Comparison of ENCODE assay signal across 8 cellular contexts in genomic region chr7:6614941-6615737, GRCh38. TPM values are rescaled to one million over a fixed set of nuclear protein-coding genes. Genes with fewer than 3 reads are reported as not detected.
A peak's percentile ranks its signal among the peaks of the same experiment; 100 is the strongest.
DNase-seq lines count a peak whose midpoint lies in the region; ATAC-seq lines count a peak whose summit lies in the region.

ZNF853 (plus strand) TSS chr7:6615610; CDS start chr7:6616175, 565 bp downstream.

- DNase-seq in T-helper 1 cell (no peak), hypothalamus (lab: John Stamatoyannopoulos, UW) (peak in 26 of 51 donors; percentile 3 to 65 (median 25))
- DNase-seq in activated naive CD8-positive, alpha-beta T cell treated with anti-CD3 and anti-CD28 coated beads, Interleukin-2, amount 50 U/mL, for 24 hours, result no peak
- no peak for DNase-seq in activated effector memory CD4-positive, alpha-beta T cell treated with anti-CD3 and anti-CD28 coated beads, Interleukin-2, amount 50 U/mL, for 16 hours

- ATAC-seq in activated naive CD8-positive, alpha-beta T cell treated with anti-CD3 and anti-CD28 coated beads, Interleukin-2, amount 50 U/mL, for 24 hours, result peak; percentile 44
- ATAC-seq in GM19452 (IDR thresholded peaks at IDR 0.05; ENCODE audit: unreplicated experiment) (no peak), GM21737 (IDR thresholded peaks at IDR 0.05; ENCODE audit: unreplicated experiment) (no peak)

- peak within 1 kb of the TSS; percentile 61 to 78 (median 69) for H3K4me3 ChIP-seq in skeletal muscle tissue (ENCODE audit: low read length in 3 of 3)

- H3K27ac ChIP-seq in skeletal muscle tissue (ENCODE audit: low read depth, low read length), result no peak within 1 kb of the TSS

- H3K36me3 Mint-ChIP-seq in T-helper 1 cell treated with Interleukin-12 subunit alpha and Interleukin-12 subunit beta and Interleukin-4 antibody, amounts not matched to agents 30 μg/mL and 1 μg/mL, for 36 hours (ENCODE audit: low read depth), result peaks cover 4% of the 10 kb centered on the region
- H3K36me3 Mint-ChIP-seq in activated naive CD8-positive, alpha-beta T cell treated with anti-CD3 and anti-CD28 coated beads, Interleukin-2, amount 50 U/mL, for 24 hours (ENCODE audit: low read depth), result no peaks in the 10 kb centered on the region

- no peak within 1 kb of the TSS for H3K27ac Mint-ChIP-seq in T-helper 1 cell treated with Interleukin-12 subunit alpha and Interleukin-12 subunit beta and Interleukin-4 antibody, amounts not matched to agents 30 μg/mL and 1 μg/mL, for 36 hours
- H3K27ac Mint-ChIP-seq in activated naive CD8-positive, alpha-beta T cell treated with anti-CD3 and anti-CD28 coated beads, Interleukin-2, amount 50 U/mL, for 24 hours, result peak within 1 kb of the TSS; percentile 60

- no peaks in the 10 kb centered on the region for H3K4me1 Mint-ChIP-seq in T-helper 1 cell treated with Interleukin-12 subunit alpha and Interleukin-12 subunit beta and Interleukin-4 antibody, amounts not matched to agents 30 μg/mL and 1 μg/mL, for 36 hours (ENCODE audit: low read depth)
- peaks cover 25% of the 10 kb centered on the region for H3K4me1 Mint-ChIP-seq in activated naive CD8-positive, alpha-beta T cell treated with anti-CD3 and anti-CD28 coated beads, Interleukin-2, amount 50 U/mL, for 24 hours

- peaks cover 0 to 3% (median 0%) of the 10 kb centered on the region in 3 donors for H3K27me3 ChIP-seq in skeletal muscle tissue (ENCODE audit: control insufficient read depth in 3 of 3, insufficient read depth in 3 of 3, low read length in 3 of 3)

- H3K4me3 Mint-ChIP-seq in T-helper 1 cell treated with Interleukin-12 subunit alpha and Interleukin-12 subunit beta and Interleukin-4 antibody, amounts not matched to agents 30 μg/mL and 1 μg/mL, for 36 hours, result peak within 1 kb of the TSS; percentile 63
- peak within 1 kb of the TSS; percentile 79 for H3K4me3 Mint-ChIP-seq in activated naive CD8-positive, alpha-beta T cell treated with anti-CD3 and anti-CD28 coated beads, Interleukin-2, amount 50 U/mL, for 24 hours

- H3K27me3 Mint-ChIP-seq in T-helper 1 cell treated with Interleukin-12 subunit alpha and Interleukin-12 subunit beta and Interleukin-4 antibody, amounts not matched to agents 30 μg/mL and 1 μg/mL, for 36 hours (ENCODE audit: low read depth), result peaks cover 35% of the 10 kb centered on the region
- H3K27me3 Mint-ChIP-seq in activated naive CD8-positive, alpha-beta T cell treated with anti-CD3 and anti-CD28 coated beads, Interleukin-2, amount 50 U/mL, for 24 hours, result peaks cover 3% of the 10 kb centered on the region

- peak within 1 kb of the TSS; percentile 66 to 82 (median 69) for H3K9ac ChIP-seq in skeletal muscle tissue (ENCODE audit: low read depth in 1 of 3, low read length in 3 of 3)

- H3K9me3 Mint-ChIP-seq in T-helper 1 cell treated with Interleukin-12 subunit alpha and Interleukin-12 subunit beta and Interleukin-4 antibody, amounts not matched to agents 30 μg/mL and 1 μg/mL, for 36 hours, result no peaks in the 10 kb centered on the region
- H3K9me3 Mint-ChIP-seq in activated naive CD8-positive, alpha-beta T cell treated with anti-CD3 and anti-CD28 coated beads, Interleukin-2, amount 50 U/mL, for 24 hours, result no peaks in the 10 kb centered on the region

- no peaks in the 10 kb centered on the region for H3K9me3 ChIP-seq in skeletal muscle tissue (ENCODE audit: control insufficient read depth in 3 of 3, low read length in 3 of 3)

- H3K4me1 ChIP-seq in skeletal muscle tissue (ENCODE audit: control insufficient read depth in 3 of 3, insufficient read depth in 3 of 3, low read length in 3 of 3), result peaks cover 3 to 13% (median 10%) of the 10 kb centered on the region in 3 donors

- H3K36me3 ChIP-seq in skeletal muscle tissue (ENCODE audit: control insufficient read depth in 3 of 3, insufficient read depth in 3 of 3, low read length in 3 of 3), result peaks cover 0 to 3% (median 3%) of the 10 kb centered on the region in 3 donors

RNA-seq across cellular contexts. Expression of gene ZNF853, which starts in this region (rescaled TPM):
- total RNA-seq in skeletal muscle tissue, result 12.0 TPM

Comparison
In these comparisons a context has a peak if more than half of its experiments do, and no peak if none do; other contexts are left out.
1. DNase-seq: peak in hypothalamus (26 of 51); none in T-helper 1 cell (0 of 5), activated naive CD8-positive, alpha-beta T cell treated with anti-CD3 and anti-CD28 coated beads, Interleukin-2, amount 50 U/mL, for 24 hours (single experiment) and activated effector memory CD4-positive, alpha-beta T cell treated with anti-CD3 and anti-CD28 coated beads, Interleukin-2, amount 50 U/mL, for 16 hours (single experiment).